ENCODE assay signal across 21 cellular contexts in the genomic region with DNA sequence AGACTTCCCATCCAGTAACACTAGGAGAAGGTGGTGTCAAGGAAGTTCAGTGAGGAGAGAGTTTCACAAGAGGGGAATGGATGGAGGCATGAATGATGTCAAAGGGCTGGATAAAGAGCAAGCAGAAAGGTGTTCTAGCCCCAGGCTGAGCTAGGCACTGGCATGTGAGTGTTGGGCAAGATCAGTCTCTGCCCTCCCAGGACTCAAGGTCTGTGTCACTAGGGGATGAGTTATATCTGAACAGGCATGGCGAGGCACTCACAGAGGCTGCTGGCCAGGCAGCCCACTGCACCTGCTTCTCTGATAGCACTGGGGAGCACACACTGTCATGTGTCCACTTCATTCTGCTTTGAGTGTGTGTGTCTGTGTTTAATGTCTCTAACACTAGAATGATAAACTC.
DNase-seq lines count a peak whose midpoint lies in the region; ATAC-seq, FAIRE-seq and TF ChIP-seq lines count a peak whose summit lies in the region.
"Had no signal": no experiment of that assay in that cellular context is flagged by ENCODE, and none has a peak within 500 bp of the region (broad histone marks: within the 10 kb centered on the region; RNA-seq: fewer than 3 reads in every experiment).

No MANE protein-coding gene starts in this region.

- no peak overlapping the region for H2BK12ac ChIP-seq in trophoblast cell (ENCODE audit: low read length)

- no peak overlapping the region for H2AFZ ChIP-seq in trophoblast cell (ENCODE audit: insufficient read depth, low read length, poor library complexity)

- H3K36me3 ChIP-seq in bronchial epithelial cell (ENCODE audit: control insufficient read depth, insufficient read depth, low read length) (no peaks in the 10 kb centered on the region), trophoblast cell (ENCODE audit: control insufficient read depth in 1 of 2, insufficient read depth in 2 of 2, low read length in 2 of 2) (no peaks in the 10 kb centered on the region), vagina (no peaks in the 10 kb centered on the region)
- H3K36me3 ChIP-seq: BLaER1 had no signal

- H3K4me3 ChIP-seq in bronchial epithelial cell (ENCODE audit: low read depth, low read length), result no peak overlapping the region
- no peak overlapping the region for H3K4me3 ChIP-seq in trophoblast cell (ENCODE audit: low read depth, low read length)
- no peak overlapping the region for H3K4me3 ChIP-seq in vagina
- H3K4me3 ChIP-seq: BLaER1 had no signal

- intact Hi-C loops in vagina (cut with DNase I), result no loop called here

- no peak for TF ChIP-seq CTCF in bronchial epithelial cell (IDR thresholded peaks at IDR 0.05; ENCODE audit: insufficient read depth, low read length, severe bottlenecking)
- no peak for TF ChIP-seq CTCF in vagina (IDR thresholded peaks at IDR 0.05)

- H3K14ac ChIP-seq in trophoblast cell (ENCODE audit: low read length), result no peak overlapping the region

- H3K9me3 ChIP-seq in trophoblast cell (ENCODE audit: insufficient read depth, low read depth, low read length), result no peaks in the 10 kb centered on the region
- no peaks in the 10 kb centered on the region for H3K9me3 ChIP-seq in vagina

- H3K27ac ChIP-seq in trophoblast cell (ENCODE audit: low read depth, low read length) (no peak overlapping the region), vagina (no peak overlapping the region)
- H3K27ac ChIP-seq: BLaER1 had no signal

- no peak for TF ChIP-seq POLR2A in vagina (IDR thresholded peaks at IDR 0.05)

- H3K27me3 ChIP-seq in bronchial epithelial cell (ENCODE audit: control insufficient read depth, insufficient read depth, low read length) (no peaks in the 10 kb centered on the region), trophoblast cell (ENCODE audit: insufficient read depth, low read length) (no peaks in the 10 kb centered on the region), vagina (no peaks in the 10 kb centered on the region)
- H3K27me3 ChIP-seq: BLaER1 had no signal

- no peak overlapping the region for H3K23ac ChIP-seq in trophoblast cell (ENCODE audit: low read length)

- H3K4me1 ChIP-seq in trophoblast cell (ENCODE audit: control insufficient read depth in 1 of 2, insufficient read depth in 2 of 2, low read length in 2 of 2) (no peaks in the 10 kb centered on the region), vagina (peaks cover 11% of the 10 kb centered on the region)

- H2BK120ac ChIP-seq in trophoblast cell (ENCODE audit: insufficient read depth, low read length, poor library complexity), result no peak overlapping the region

- no peak overlapping the region for H4K8ac ChIP-seq in trophoblast cell (ENCODE audit: low read depth, low read length)

- no peaks in the 10 kb centered on the region for H3K79me2 ChIP-seq in trophoblast cell (ENCODE audit: control insufficient read depth, insufficient read depth, low read length, poor library complexity)

- no peaks in the 10 kb centered on the region for H3K79me1 ChIP-seq in trophoblast cell (ENCODE audit: low read length)

- no peak for DNase-seq in activated CD4-positive, CD25-positive, alpha-beta regulatory T cell treated with anti-CD3 and anti-CD28 coated beads, Interleukin-2, amount 50 U/mL, for 72 hours
- DNase-seq in NCI-H2029 (lab: John Stamatoyannopoulos, UW), result peak; percentile 44
- DNase-seq in bronchial epithelial cell (ENCODE audit: low read depth), result peak; percentile 82
- peak; percentile 18 to 27 for DNase-seq in trophoblast cell
- DNase-seq in foreskin melanocyte, result no peak
- no peak for DNase-seq in vagina (ENCODE audit: extremely low spot score in 2 of 2)
- no peak for DNase-seq in cerebellum (ENCODE audit: low spot score)
- DNase-seq: CD8-positive, alpha-beta memory T cell; DMS 273 treated with DMSO at 0.1 percent for 48 hours; H9; KBM-7; NCI-H1048; NCI-H1436 treated with DMSO at 0.1 percent for 48 hours; NCI-H2107; NCI-H446; NCI-H82 had no signal

- peak; percentile 36 to 46 for ATAC-seq in activated CD4-positive, CD25-positive, alpha-beta regulatory T cell treated with anti-CD3 and anti-CD28 coated beads, Interleukin-2, amount 50 U/mL, for 24 hours
- ATAC-seq: Right ventricle myocardium inferior had no signal

- H2BK5ac ChIP-seq in trophoblast cell (ENCODE audit: low read depth, low read length, poor library complexity), result no peak overlapping the region

- no peak for FAIRE-seq in bronchial epithelial cell (lab: Jason Lieb, UNC)
- FAIRE-seq: A204.1, GM19239 had no signal

- no CpG with 5 or more reads among the region's 1 CpG for WGBS in trophoblast cell (ENCODE audit: extremely low coverage, insufficient coverage, insufficient read length)

- no peak overlapping the region for H3K18ac ChIP-seq in trophoblast cell (ENCODE audit: low read length)

- H3K9ac ChIP-seq in trophoblast cell (ENCODE audit: low read length), result no peak overlapping the region
- H3K9ac ChIP-seq: BLaER1 had no signal

- H3K4ac ChIP-seq in trophoblast cell (ENCODE audit: low read depth, low read length), result no peak overlapping the region

- H4K91ac ChIP-seq in trophoblast cell (ENCODE audit: low read depth, low read length), result no peak overlapping the region

- H4K12ac ChIP-seq in trophoblast cell (ENCODE audit: low read depth, low read length), result no peak overlapping the region

- H3K4me2 ChIP-seq in trophoblast cell (ENCODE audit: low read length), result no peak overlapping the region

- no peak overlapping the region for H2AK5ac ChIP-seq in trophoblast cell (ENCODE audit: low read length)

Comparison
In these comparisons a context has a peak if more than half of its experiments do, and no peak if none do; other contexts are left out.
1. DNase-seq: peak in NCI-H2029 (single experiment), bronchial epithelial cell (single experiment) and trophoblast cell (2 of 2); none in activated CD4-positive, CD25-positive, alpha-beta regulatory T cell treated with anti-CD3 and anti-CD28 coated beads, Interleukin-2, amount 50 U/mL, for 72 hours (single experiment), foreskin melanocyte (single experiment), vagina (0 of 2) and cerebellum (single experiment).